Comparison of ENCODE assay signal across 7 cellular contexts in genomic region chr2:27320958-27321543, GRCh38. TPM values are rescaled to one million over a fixed set of nuclear protein-coding genes. Genes with fewer than 3 reads are reported as not detected.
DNase-seq lines count a peak whose midpoint lies in the region; ATAC-seq and TF ChIP-seq lines count a peak whose summit lies in the region.

No MANE protein-coding gene starts in this region.

- TF ChIP-seq CTCF in chondrocyte (IDR thresholded peaks at IDR 0.05), result peak; percentile 76
- TF ChIP-seq CTCF in lung (IDR thresholded peaks at IDR 0.05; ENCODE audit: control extremely low read depth, extremely low read depth), result no peak

- H3K36me3 ChIP-seq in lung (ENCODE audit: control insufficient read depth in 2 of 2, insufficient read depth in 2 of 2, low read length in 2 of 2), result peaks cover 0 to 9% of the 10 kb centered on the region in 2 donors

- peak; percentile 95 for DNase-seq in GM04503 (ENCODE audit: low read depth)
- peak; percentile 96 for DNase-seq in NCI-H460 (ENCODE audit: extremely low read depth, low read depth)
- no peak for DNase-seq in chondrocyte (ENCODE audit: low spot score)
- peak; percentile 80 for DNase-seq in lung (ENCODE audit: low spot score)
- DNase-seq in NCI-H774 (lab: John Stamatoyannopoulos, UW), result no peak
- no peak for DNase-seq in activated naive CD4-positive, alpha-beta T cell treated with anti-CD3 and anti-CD28 coated beads, Interleukin-2, amount 50 U/mL, for 16 hours

- no peaks in the 10 kb centered on the region for H3K9me3 Mint-ChIP-seq in chondrocyte (ENCODE audit: low read depth)

- H3K27ac Mint-ChIP-seq in chondrocyte (ENCODE audit: unreplicated experiment), result peak overlapping the region; percentile 93

- H3K4me1 ChIP-seq in lung (ENCODE audit: control insufficient read depth in 2 of 2, insufficient read depth in 2 of 2, low read length in 2 of 2), result peaks cover 12 to 23% of the 10 kb centered on the region in 2 donors

- no peaks in the 10 kb centered on the region for H3K27me3 ChIP-seq in lung (ENCODE audit: control insufficient read depth, insufficient read depth)

- H3K4me3 ChIP-seq in lung, result no peak overlapping the region

- H3K27me3 Mint-ChIP-seq in chondrocyte (ENCODE audit: low read depth), result no peaks in the 10 kb centered on the region

- no peak overlapping the region for H3K4me3 Mint-ChIP-seq in chondrocyte (ENCODE audit: unreplicated experiment)

- peaks cover 2% of the 10 kb centered on the region for H3K36me3 Mint-ChIP-seq in chondrocyte (ENCODE audit: low read depth)

- H3K9me3 ChIP-seq in lung (ENCODE audit: control insufficient read depth in 2 of 2, insufficient read depth in 1 of 2, low read length in 1 of 2), result no peaks in the 10 kb centered on the region

- H3K27ac ChIP-seq in lung (ENCODE audit: low read depth in 1 of 2, low read length in 1 of 2), result peak overlapping the region; percentile 60 to 91

- peak; percentile 68 for ATAC-seq in lung (ENCODE audit: insufficient read depth, low FRiP score)
- ATAC-seq in HG03439 (IDR thresholded peaks at IDR 0.05; ENCODE audit: unreplicated experiment), result no peak

- peaks cover 33% of the 10 kb centered on the region for H3K4me1 Mint-ChIP-seq in chondrocyte (ENCODE audit: low read depth)

- 62 to 80% methylated on average over 8 of the region's 8 CpGs for WGBS in lung, 2 donors

RNA-seq across cellular contexts. Expression of gene MPV17, which starts 1.8 kb away (rescaled TPM):
- total RNA-seq in NCI-H460 (2014; rRNA removed; shearing (Covaris generic)), result 77.5 and 83.6 TPM in 2 replicates
- polyA plus RNA-seq in NCI-H460 (2014; cell fraction: nucleus; rRNA removed), result 105 and 172 TPM in 2 replicates
- total RNA-seq in chondrocyte, result 57.6 to 68.7 TPM (median 57.7 TPM) in 3 replicates
- total RNA-seq in lung, result 100 to 1,000 TPM in 1 of 2 donors, 10 to 100 TPM in 1; 42.1 to 103 TPM
- polyA plus RNA-seq in lung, result 100 to 1,000 TPM in 1 of 2 donors, 10 to 100 TPM in 1; 94.5 to 224 TPM

RNA-seq across cellular contexts. Expression of gene UCN, which starts 12.8 kb away (rescaled TPM):
- 4.6 and 6.8 TPM in 2 replicates for total RNA-seq in NCI-H460 (2014; rRNA removed; shearing (Covaris generic))
- polyA plus RNA-seq in NCI-H460 (2014; cell fraction: nucleus; rRNA removed), result 12.7 and 14.9 TPM in 2 replicates
- total RNA-seq in chondrocyte (1.2 to 2.7 TPM (median 1.5 TPM) in 3 replicates), lung (1 to 10 TPM in 1 of 2 donors, under 1 TPM in 1; 0.34 to 2.0 TPM)
- 1 to 10 TPM in 1 of 2 donors, under 1 TPM in 1; 0.76 to 2.0 TPM for polyA plus RNA-seq in lung

RNA-seq across cellular contexts. Expression of gene GTF3C2, which starts 35.5 kb away (rescaled TPM):
- total RNA-seq in NCI-H460 (2014; rRNA removed; shearing (Covaris generic)), result 59.8 and 66.5 TPM in 2 replicates
- 66.1 and 73.7 TPM in 2 replicates for polyA plus RNA-seq in NCI-H460 (2014; cell fraction: nucleus; rRNA removed)
- total RNA-seq in chondrocyte, result 42.0 to 55.3 TPM (median 43.2 TPM) in 3 replicates
- 10 to 100 TPM; 46.4 to 61.8 TPM for total RNA-seq in lung
- 10 to 100 TPM; 28.7 to 41.0 TPM for polyA plus RNA-seq in lung

RNA-seq across cellular contexts. Expression of gene TRIM54, which starts 38.8 kb away (rescaled TPM):
- total RNA-seq in NCI-H460 (2014; rRNA removed; shearing (Covaris generic)), result 0.12 TPM in 1 of 2 replicates, not detected in the other
- 2.7 and 4.2 TPM in 2 replicates for polyA plus RNA-seq in NCI-H460 (2014; cell fraction: nucleus; rRNA removed)
- total RNA-seq in chondrocyte (not detected in 3 replicates), lung (under 1 TPM; 0.09 to 0.48 TPM)
- polyA plus RNA-seq in lung, result under 1 TPM; 0.10 to 0.16 TPM

RNA-seq across cellular contexts. Expression of gene DNAJC5G, which starts 45.8 kb away (rescaled TPM):
- not detected in 2 replicates for total RNA-seq in NCI-H460 (2014; rRNA removed; shearing (Covaris generic))
- 0.17 and 0.70 TPM in 2 replicates for polyA plus RNA-seq in NCI-H460 (2014; cell fraction: nucleus; rRNA removed)
- total RNA-seq in chondrocyte (not detected in 3 replicates), lung (not detected)
- polyA plus RNA-seq in lung, result not detected

Comparison
In these comparisons a context has a peak if more than half of its experiments do, and no peak if none do; other contexts are left out.
1. DNase-seq: peak in GM04503 (single experiment), NCI-H460 (single experiment) and lung (single experiment); none in chondrocyte (single experiment), NCI-H774 (single experiment) and activated naive CD4-positive, alpha-beta T cell treated with anti-CD3 and anti-CD28 coated beads, Interleukin-2, amount 50 U/mL, for 16 hours (single experiment).